15 cellular contexts compared by ENCODE assay signal in genomic region chr4:54053322-54053721, GRCh38. TPM values are rescaled to one million over a fixed set of nuclear protein-coding genes. Genes with fewer than 3 reads are reported as not detected.
"Had no signal": no experiment of that assay in that cellular context is flagged by ENCODE, and none has a peak within 500 bp of the region (broad histone marks: within the 10 kb centered on the region; RNA-seq: fewer than 3 reads in every experiment).

No MANE protein-coding gene starts in this region.

RNA-seq across cellular contexts. Expression of gene GSX2, which starts 46.6 kb away (rescaled TPM):
- total RNA-seq: activated CD4-positive, alpha-beta T cell treated with anti-CD3 and anti-CD28 coated beads, Interleukin-2, amount 10 ng/mL, durations not matched to agents 7 days and 5 days; activated CD8-positive, alpha-beta T cell treated with anti-CD3 and anti-CD28 coated beads for 36 hours; activated T-cell treated with anti-CD3 and anti-CD28 coated beads, Interleukin-2, amount 50 U/mL, for 4 hours; activated T-helper 17 cell treated with anti-CD3 and anti-CD28 coated beads, Interleukin-2, amount 50 U/mL, for 72 hours; aorta; body of pancreas; chondrocyte; dermis blood vessel endothelial cell; esophagus muscularis mucosa; foreskin keratinocyte; gastrocnemius medialis; heart left ventricle; T-helper 1 cell treated with Interleukin-12 subunit alpha and Interleukin-12 subunit beta and Interleukin-4 antibody, amounts not matched to agents 30 ng/mL and 1 ng/mL, for 36 hours; WTC11 had no signal
- polyA plus RNA-seq: adipose tissue, aorta, foreskin keratinocyte had no signal
